Comparison of ENCODE assay signal across 1 cellular context in the genomic region with DNA sequence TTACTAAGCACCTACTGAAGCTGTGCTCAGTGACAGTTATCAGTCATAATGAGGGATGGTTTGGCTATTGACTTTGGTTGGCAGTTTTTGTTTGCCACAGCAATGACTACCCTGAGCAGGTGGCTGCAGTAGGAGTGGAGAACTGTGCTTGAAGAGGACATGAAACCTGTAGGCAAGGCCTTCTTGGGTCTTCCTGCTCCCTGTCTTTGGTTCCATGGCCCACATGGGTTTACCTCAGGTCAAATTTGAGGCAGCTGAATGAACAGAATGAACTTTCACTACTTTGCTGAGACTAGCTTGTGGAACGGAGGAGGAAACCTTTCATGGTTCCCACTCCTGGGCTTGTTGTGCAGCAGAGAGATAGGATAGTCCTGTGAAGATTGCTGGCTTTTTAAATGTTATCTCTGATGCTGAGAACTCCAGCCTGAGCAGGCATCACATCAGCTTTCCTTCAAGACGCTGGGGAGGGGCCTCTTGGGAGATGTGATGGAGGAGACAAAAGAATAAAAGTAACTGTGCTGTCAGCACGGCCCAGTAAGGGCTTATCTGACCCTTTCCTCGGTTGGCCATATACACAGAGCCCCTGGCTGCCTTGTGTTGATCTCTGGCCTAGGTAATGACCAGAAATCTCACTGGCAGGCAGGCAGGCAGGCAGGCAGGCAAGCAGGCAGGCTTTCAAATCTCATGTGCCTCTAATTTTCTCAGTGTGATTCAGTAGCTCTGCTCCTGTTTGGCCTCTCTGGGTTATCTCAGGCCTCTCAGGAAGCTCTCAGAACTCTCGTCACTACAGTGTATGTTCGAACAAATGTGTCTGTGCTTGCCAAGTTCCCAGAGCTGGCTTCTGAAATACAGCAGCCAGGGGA.
TF ChIP-seq lines count a peak whose summit lies in the region.

No MANE protein-coding gene starts in this region.

TF ChIP-seq in GM23338, 12 proteins besides CTCF, POLR2A, EP300 and RAD21 (continued from another document):
- TF ChIP-seq ZNF114 (CRISPR knock-in tag; IDR thresholded peaks at IDR 0.05), result no peak
- TF ChIP-seq REST (IDR thresholded peaks at IDR 0.05; ENCODE audit: unreplicated experiment), result no peak
- TF ChIP-seq ETS1 (IDR thresholded peaks at IDR 0.05), result no peak
- TF ChIP-seq JUNB (IDR thresholded peaks at IDR 0.05; ENCODE audit: unreplicated experiment), result no peak
